In genomic region chr7:158751199-158751598, GRCh38 we compare ENCODE assay signal across 8 cellular contexts.
"Had no signal": no experiment of that assay in that cellular context is flagged by ENCODE, and none has a peak within 500 bp of the region (broad histone marks: within the 10 kb centered on the region; RNA-seq: fewer than 3 reads in every experiment).

No MANE protein-coding gene starts in this region.

- H3K4me2 ChIP-seq: GM23338 had no signal

- H3K4me1 Mint-ChIP-seq: GM23338 had no signal

- ATAC-seq: GM23338, HCT116 had no signal

- H3K4me3 ChIP-seq: GM23338, HAP-1 had no signal

- H3K27ac ChIP-seq: HL-60 had no signal

- H3K4me3 Mint-ChIP-seq: GM23338, HFFc6, IgD-negative memory B cell had no signal

- H3K27ac Mint-ChIP-seq: GM23338, HFFc6, IgD-negative memory B cell had no signal

- DNase-seq: H7, HFFc6, KG1 had no signal

- H3K9me3 Mint-ChIP-seq: GM23338, HFFc6, IgD-negative memory B cell had no signal

- H3K27me3 Mint-ChIP-seq: IgD-negative memory B cell had no signal

- H2AFZ ChIP-seq: GM23338 had no signal

- H3K9me3 ChIP-seq: HAP-1 had no signal
